Comparison of ENCODE assay signal across 16 cellular contexts in the genomic region with DNA sequence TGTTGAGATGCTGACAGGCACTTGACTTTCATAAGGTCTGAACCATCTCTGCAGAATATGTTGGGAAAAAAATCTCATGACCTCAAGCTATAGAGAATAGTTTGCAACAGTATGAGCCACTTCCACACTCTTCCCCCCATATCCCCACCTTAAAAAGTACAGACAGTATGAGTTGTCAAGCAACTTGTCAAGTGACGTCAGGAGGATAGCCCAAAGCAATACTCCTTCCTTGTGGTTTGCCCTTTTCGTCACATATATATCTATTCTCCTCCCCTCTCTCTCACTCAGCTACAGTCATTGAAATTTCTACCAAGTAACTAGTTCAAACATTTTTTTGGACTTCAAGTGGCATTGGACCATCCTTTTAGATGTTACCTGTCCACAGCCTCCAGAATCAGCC.
A peak's percentile ranks its signal among the peaks of the same experiment; 100 is the strongest.
DNase-seq lines count a peak whose midpoint lies in the region; ATAC-seq, FAIRE-seq and TF ChIP-seq lines count a peak whose summit lies in the region.
"Had no signal": no experiment of that assay in that cellular context is flagged by ENCODE, and none has a peak within 500 bp of the region (broad histone marks: within the 10 kb centered on the region; RNA-seq: fewer than 3 reads in every experiment).

No MANE protein-coding gene starts in this region.

- H3K4me3 ChIP-seq in bronchial epithelial cell (ENCODE audit: low read depth, low read length): no peak overlapping the region
- H3K4me3 ChIP-seq: BLaER1 treated with 17β-estradiol and CSF1 and Interleukin-3, amounts not matched to agents 10 nM and 100 nM; HAP-1 had no signal

- ATAC-seq in GM19035 (IDR thresholded peaks at IDR 0.05; ENCODE audit: unreplicated experiment): no peak

- TF ChIP-seq CTCF in bronchial epithelial cell (IDR thresholded peaks at IDR 0.05; ENCODE audit: insufficient read depth, low read length, severe bottlenecking): no peak

- no peaks in the 10 kb centered on the region for H3K36me3 ChIP-seq in bronchial epithelial cell (ENCODE audit: control insufficient read depth, insufficient read depth, low read length)
- H3K36me3 ChIP-seq: BLaER1 treated with 17β-estradiol and CSF1 and Interleukin-3, amounts not matched to agents 10 nM and 100 nM; HAP-1 had no signal

- FAIRE-seq in bronchial epithelial cell (lab: Jason Lieb, UNC): no peak
- FAIRE-seq: G401.6, HTR-8/SVneo had no signal

- peak; percentile 0 for DNase-seq in ELR (ENCODE audit: low read depth)
- DNase-seq in NCI-H226: peak; percentile 1
- peak; percentile 59 for DNase-seq in bronchial epithelial cell (ENCODE audit: low read depth)
- peak; percentile 60 for DNase-seq in foreskin melanocyte
- no peak for DNase-seq in KG1 (lab: John Stamatoyannopoulos, UW)
- DNase-seq in COLO829 (ENCODE audit: low spot score): no peak
- DNase-seq: ACHN; Calu3; CD4-positive, CD25-positive, alpha-beta regulatory T cell; DMS 273 treated with DMSO at 0.1 percent for 48 hours; GOT3 had no signal

- no peaks in the 10 kb centered on the region for H3K27me3 ChIP-seq in bronchial epithelial cell (ENCODE audit: control insufficient read depth, insufficient read depth, low read length)

Comparison
In these comparisons a context has a peak if more than half of its experiments do, and no peak if none do; other contexts are left out.
1. DNase-seq: peak in ELR (single experiment), NCI-H226 (single experiment), bronchial epithelial cell (single experiment) and foreskin melanocyte (single experiment); none in KG1 (single experiment) and COLO829 (single experiment).